In genomic region chr5:3466392-3466791, GRCh38 we compare ENCODE assay signal across 9 cellular contexts.
"Had no signal": no experiment of that assay in that cellular context is flagged by ENCODE, and none has a peak within 500 bp of the region (broad histone marks: within the 10 kb centered on the region; RNA-seq: fewer than 3 reads in every experiment).

No MANE protein-coding gene starts in this region.

- H3K9ac ChIP-seq: GM23248, KMS-11 had no signal

- H3K4me3 ChIP-seq: GM23248 had no signal

- H3K4me2 ChIP-seq: KMS-11 had no signal

- H3K27ac ChIP-seq: GM23248, KMS-11 had no signal

- H2AFZ ChIP-seq: GM23248 had no signal

- DNase-seq: GM23248, GOT3, H9, HCEC 1CT, Karpas-422, KBM-7 had no signal

- FAIRE-seq: H54, HTR-8/SVneo had no signal
